Comparison of ENCODE assay signal across 9 cellular contexts in genomic region chr15:70308011-70308761, GRCh38.
A peak's percentile ranks its signal among the peaks of the same experiment; 100 is the strongest.
DNase-seq lines count a peak whose midpoint lies in the region; ATAC-seq, FAIRE-seq and TF ChIP-seq lines count a peak whose summit lies in the region.
"Had no signal": no experiment of that assay in that cellular context is flagged by ENCODE, and none has a peak within 500 bp of the region (broad histone marks: within the 10 kb centered on the region; RNA-seq: fewer than 3 reads in every experiment).

No MANE protein-coding gene starts in this region.

- POLR2A ChIA-PET in HEK293T (lab: Yijun Ruan, JAX) (no interaction called here), PC-9 (lab: Charles Lee; ENCODE audit: unreplicated experiment) (interaction anchor here (0.6 kb wide), 1 partner anchor 389 kb away, joined by 7 read pairs; no protein-coding TSS in a partner anchor)

- H3K9me2 ChIP-seq in PC-9 (ENCODE audit: insufficient read depth) (no peaks in the 10 kb centered on the region), MM.1S (replicated peaks; ENCODE audit: insufficient read depth, low read length) (no peaks in the 10 kb centered on the region)

- no peaks in the 10 kb centered on the region for H4K20me1 ChIP-seq in PC-9 (ENCODE audit: insufficient read depth)
- no peaks in the 10 kb centered on the region for H4K20me1 ChIP-seq in MM.1S (ENCODE audit: insufficient read depth, low read length)

- intact Hi-C loops in PC-9 (cut with micrococcal nuclease; ENCODE audit: unreplicated experiment) = no loop called here

- peak; percentile 69 for ATAC-seq in GM18502 (IDR thresholded peaks at IDR 0.05; ENCODE audit: poor library complexity, unreplicated experiment)

- H3F3A ChIP-seq in PC-9 (ENCODE audit: insufficient read depth, low read depth) (peaks cover 16% of the 10 kb centered on the region), MM.1S (ENCODE audit: insufficient read depth, low read length) (no peaks in the 10 kb centered on the region)

- no peak for TF ChIP-seq CTCF in PC-9 (conservative IDR thresholded peaks at IDR 0.05)
- no peak for TF ChIP-seq CTCF in MM.1S (IDR thresholded peaks at IDR 0.05; ENCODE audit: low read length)

- H3K9ac ChIP-seq in MM.1S (ENCODE audit: low read length) = no peak overlapping the region

- H3K79me2 ChIP-seq in PC-9 (ENCODE audit: low read depth) (no peaks in the 10 kb centered on the region), MM.1S (ENCODE audit: low read length) (no peaks in the 10 kb centered on the region)

- no peaks in the 10 kb centered on the region for H3K9me3 ChIP-seq in PC-9 (ENCODE audit: insufficient read depth, low read depth)
- no peaks in the 10 kb centered on the region for H3K9me3 ChIP-seq in MM.1S (replicated peaks; ENCODE audit: insufficient read depth, low read length)

- CTCF ChIA-PET in HEK293T (lab: Yijun Ruan, JAX) = no interaction called here
- CTCF ChIA-PET in PC-9 (lab: Charles Lee) = interaction anchor here (0.7 kb wide), 1 partner anchor 90 kb away, joined by 8 read pairs; no protein-coding TSS in a partner anchor

- H3K4me1 ChIP-seq in PC-9 (replicated peaks; ENCODE audit: insufficient read depth) = peaks cover 26% of the 10 kb centered on the region
- no peaks in the 10 kb centered on the region for H3K4me1 ChIP-seq in MM.1S (ENCODE audit: low read length)

- H3K36me3 ChIP-seq in PC-9 (ENCODE audit: low read depth) = no peaks in the 10 kb centered on the region
- H3K36me3 ChIP-seq in MM.1S (replicated peaks; ENCODE audit: insufficient read depth, low read length) = no peaks in the 10 kb centered on the region

- FAIRE-seq in HTR-8/SVneo (lab: Jason Lieb, UNC) = no peak
- FAIRE-seq: keratinocyte had no signal

- no peak overlapping the region for H2AFZ ChIP-seq in PC-9
- no peak overlapping the region for H2AFZ ChIP-seq in MM.1S (ENCODE audit: low read length)

- H3K27me3 ChIP-seq in PC-9 (ENCODE audit: insufficient read depth, low read depth) (no peaks in the 10 kb centered on the region), MM.1S (replicated peaks; ENCODE audit: insufficient read depth, low read length) (no peaks in the 10 kb centered on the region)

- H3K4me2 ChIP-seq in PC-9 (peak overlapping the region; percentile 58), MM.1S (ENCODE audit: low read depth, low read length) (no peak overlapping the region)

- no peak overlapping the region for H3K27ac ChIP-seq in PC-9
- no peak overlapping the region for H3K27ac ChIP-seq in MM.1S (ENCODE audit: low read length)

- H3K4me3 ChIP-seq in PC-9 = no peak overlapping the region
- H3K4me3 ChIP-seq in MM.1S (ENCODE audit: low read length) = no peak overlapping the region

- DNase-seq in HEK293T (ENCODE audit: extremely low spot score) (no peak), PC-9 (peak; percentile 47 to 84), mesenteric fat pad (ENCODE audit: low spot score) (peak; percentile 33), NCI-H2171 treated with DMSO at 0.1 percent for 48 hours (lab: John Stamatoyannopoulos, UW) (no peak), MM.1S (no peak), dermis blood vessel endothelial cell (no peak), HTR-8/SVneo (ENCODE audit: insufficient read length, low spot score) (no peak)

- no TSS peak for BruUV-seq in PC-9 (replicated peaks; lab: Mats Ljungman, UMichigan)

TF ChIP-seq in HEK293T, 16 proteins besides CTCF, POLR2A, EP300 and RAD21:
- TF ChIP-seq BHLHE40 (IDR thresholded peaks at IDR 0.05; ENCODE audit: borderline replicate concordance) (no peak), ZNF384 (IDR thresholded peaks at IDR 0.05) (peak; percentile 55; the same call in 1 of the 2 replicates)

Comparison
In these comparisons a context has a peak if more than half of its experiments do, and no peak if none do; other contexts are left out.
1. DNase-seq: peak in PC-9 (2 of 2) and mesenteric fat pad (single experiment); none in HEK293T (single experiment), NCI-H2171 treated with DMSO at 0.1 percent for 48 hours (single experiment), MM.1S (single experiment), dermis blood vessel endothelial cell (single experiment) and HTR-8/SVneo (single experiment).